1 cellular context compared by ENCODE assay signal in the genomic region with DNA sequence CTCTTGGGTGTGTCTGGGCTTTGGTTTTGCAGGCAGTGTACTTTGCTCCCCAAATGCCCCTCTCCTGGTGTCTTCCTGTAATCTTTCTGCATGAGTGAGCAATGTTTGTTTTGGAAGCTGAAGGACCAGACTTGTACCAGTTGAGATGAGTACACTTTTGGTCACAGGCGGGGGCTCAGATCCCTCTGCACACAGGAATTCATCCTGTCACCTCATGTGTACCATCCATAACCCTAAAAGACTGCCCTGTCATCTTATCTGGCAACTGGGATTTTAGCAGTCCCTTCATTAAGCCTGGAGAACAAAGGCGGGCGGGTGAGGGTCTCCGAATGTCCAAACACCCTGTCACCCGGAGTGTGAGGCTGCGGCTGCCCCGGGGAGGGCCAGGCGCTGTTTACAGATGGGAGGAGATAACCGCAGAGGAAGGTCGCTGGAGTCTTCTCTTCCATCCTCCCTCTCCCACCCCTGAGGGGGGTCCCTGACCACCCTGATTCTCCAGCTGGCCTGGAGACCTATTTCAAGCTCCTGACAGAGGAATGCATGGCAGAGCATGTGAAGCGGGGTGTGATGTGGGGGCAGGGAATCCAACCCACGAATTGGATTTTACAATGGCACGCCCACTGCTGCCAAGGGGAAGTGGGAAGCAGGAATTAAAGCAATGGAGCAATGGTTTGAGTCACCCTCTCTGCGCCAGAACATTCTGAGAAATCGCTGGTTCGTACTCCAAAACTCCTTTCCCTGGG.
TF ChIP-seq lines count a peak whose summit lies in the region.

No MANE protein-coding gene starts in this region.

TF ChIP-seq in HepG2, 621 proteins besides CTCF, POLR2A, EP300 and RAD21 (continued from another document and continues in another):
- TF ChIP-seq, protein P1, sequence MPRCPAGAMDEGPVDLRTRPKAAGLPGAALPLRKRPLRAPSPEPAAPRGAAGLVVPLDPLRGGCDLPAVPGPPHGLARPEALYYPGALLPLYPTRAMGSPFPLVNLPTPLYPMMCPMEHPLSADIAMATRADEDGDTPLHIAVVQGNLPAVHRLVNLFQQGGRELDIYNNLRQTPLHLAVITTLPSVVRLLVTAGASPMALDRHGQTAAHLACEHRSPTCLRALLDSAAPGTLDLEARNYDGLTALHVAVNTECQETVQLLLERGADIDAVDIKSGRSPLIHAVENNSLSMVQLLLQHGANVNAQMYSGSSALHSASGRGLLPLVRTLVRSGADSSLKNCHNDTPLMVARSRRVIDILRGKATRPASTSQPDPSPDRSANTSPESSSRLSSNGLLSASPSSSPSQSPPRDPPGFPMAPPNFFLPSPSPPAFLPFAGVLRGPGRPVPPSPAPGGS (CRISPR knock-in tag; IDR thresholded peaks at IDR 0.05), result no peak
- TF ChIP-seq SMC3 (IDR thresholded peaks at IDR 0.05; ENCODE audit: low read length), result no peak
- TF ChIP-seq REXO4 (CRISPR knock-in tag; IDR thresholded peaks at IDR 0.05; ENCODE audit: borderline replicate concordance), result no peak
- TF ChIP-seq HMG20B (CRISPR knock-in tag; conservative IDR thresholded peaks at IDR 0.05), result peak; percentile 63
- no peak for TF ChIP-seq NBN (conservative IDR thresholded peaks at IDR 0.05)
- no peak for TF ChIP-seq ZNF772 (CRISPR knock-in tag; IDR thresholded peaks at IDR 0.05)
- TF ChIP-seq DZIP1 (CRISPR knock-in tag; IDR thresholded peaks at IDR 0.05), result no peak
- TF ChIP-seq ZBTB20 (CRISPR knock-in tag; IDR thresholded peaks at IDR 0.05; ENCODE audit: borderline replicate concordance, low read depth), result no peak
- TF ChIP-seq STAT5B (CRISPR knock-in tag; IDR thresholded peaks at IDR 0.05), result no peak
- TF ChIP-seq MAFF (IDR thresholded peaks at IDR 0.05; ENCODE audit: low read depth, low read length), result no peak
- 0 out of 2 replicates have a peak, but pooled peaks have one; percentile 51 for TF ChIP-seq ZNF503 (CRISPR knock-in tag; IDR thresholded peaks at IDR 0.05)
- no peak for TF ChIP-seq ZNF670 (CRISPR knock-in tag; IDR thresholded peaks at IDR 0.05; ENCODE audit: borderline replicate concordance)
- TF ChIP-seq TSC22D2 (CRISPR knock-in tag; IDR thresholded peaks at IDR 0.05; ENCODE audit: borderline replicate concordance), result no peak
- no peak for TF ChIP-seq HDAC2 (CRISPR knock-in tag; IDR thresholded peaks at IDR 0.05)
- 0 out of 2 replicates have a peak, but pooled peaks have one; percentile 37 for TF ChIP-seq ZNF547 (CRISPR knock-in tag; IDR thresholded peaks at IDR 0.05)
- no peak for TF ChIP-seq ZNF883 (CRISPR knock-in tag; IDR thresholded peaks at IDR 0.05; ENCODE audit: not compliant biosample characterization)
- no peak for TF ChIP-seq JARID2 (CRISPR knock-in tag; IDR thresholded peaks at IDR 0.05; ENCODE audit: insufficient replicate concordance)
- TF ChIP-seq ZNF619 (CRISPR knock-in tag; IDR thresholded peaks at IDR 0.05), result no peak
- peak; percentile 58; the same call in 1 of the 2 replicates for TF ChIP-seq CREM (IDR thresholded peaks at IDR 0.05)
- TF ChIP-seq CREM (CRISPR knock-in tag; IDR thresholded peaks at IDR 0.05), result no peak
- TF ChIP-seq ZNF646 (CRISPR knock-in tag; IDR thresholded peaks at IDR 0.05), result no peak
- no peak for TF ChIP-seq HNRNPL (IDR thresholded peaks at IDR 0.05; ENCODE audit: low read depth, low read length)
- TF ChIP-seq, protein P2, sequence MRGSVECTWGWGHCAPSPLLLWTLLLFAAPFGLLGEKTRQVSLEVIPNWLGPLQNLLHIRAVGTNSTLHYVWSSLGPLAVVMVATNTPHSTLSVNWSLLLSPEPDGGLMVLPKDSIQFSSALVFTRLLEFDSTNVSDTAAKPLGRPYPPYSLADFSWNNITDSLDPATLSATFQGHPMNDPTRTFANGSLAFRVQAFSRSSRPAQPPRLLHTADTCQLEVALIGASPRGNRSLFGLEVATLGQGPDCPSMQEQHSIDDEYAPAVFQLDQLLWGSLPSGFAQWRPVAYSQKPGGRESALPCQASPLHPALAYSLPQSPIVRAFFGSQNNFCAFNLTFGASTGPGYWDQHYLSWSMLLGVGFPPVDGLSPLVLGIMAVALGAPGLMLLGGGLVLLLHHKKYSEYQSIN (CRISPR knock-in tag; IDR thresholded peaks at IDR 0.05; ENCODE audit: borderline replicate concordance), result no peak
- no peak for TF ChIP-seq ZNF296 (CRISPR knock-in tag; conservative IDR thresholded peaks at IDR 0.05)
- TF ChIP-seq NFE2 (CRISPR knock-in tag; IDR thresholded peaks at IDR 0.05), result peak; percentile 53; the same call in 1 of the 2 replicates
- TF ChIP-seq, protein P3, sequence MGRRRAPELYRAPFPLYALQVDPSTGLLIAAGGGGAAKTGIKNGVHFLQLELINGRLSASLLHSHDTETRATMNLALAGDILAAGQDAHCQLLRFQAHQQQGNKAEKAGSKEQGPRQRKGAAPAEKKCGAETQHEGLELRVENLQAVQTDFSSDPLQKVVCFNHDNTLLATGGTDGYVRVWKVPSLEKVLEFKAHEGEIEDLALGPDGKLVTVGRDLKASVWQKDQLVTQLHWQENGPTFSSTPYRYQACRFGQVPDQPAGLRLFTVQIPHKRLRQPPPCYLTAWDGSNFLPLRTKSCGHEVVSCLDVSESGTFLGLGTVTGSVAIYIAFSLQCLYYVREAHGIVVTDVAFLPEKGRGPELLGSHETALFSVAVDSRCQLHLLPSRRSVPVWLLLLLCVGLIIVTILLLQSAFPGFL (CRISPR knock-in tag; IDR thresholded peaks at IDR 0.05), result no peak
- TF ChIP-seq ZNF543 (CRISPR knock-in tag; IDR thresholded peaks at IDR 0.05), result no peak
- TF ChIP-seq JDP2 (CRISPR knock-in tag; IDR thresholded peaks at IDR 0.05; ENCODE audit: borderline replicate concordance), result no peak
- no peak for TF ChIP-seq ZNF709 (CRISPR knock-in tag; IDR thresholded peaks at IDR 0.05)
- no peak for TF ChIP-seq ZFP91 (CRISPR knock-in tag; IDR thresholded peaks at IDR 0.05; ENCODE audit: borderline replicate concordance)
- no peak for TF ChIP-seq ZNF790 (CRISPR knock-in tag; IDR thresholded peaks at IDR 0.05; ENCODE audit: borderline replicate concordance)
- no peak for TF ChIP-seq GTF2F1 (IDR thresholded peaks at IDR 0.05; ENCODE audit: low read length)
- TF ChIP-seq NR3C1 (CRISPR knock-in tag; IDR thresholded peaks at IDR 0.05), result no peak
- no peak for TF ChIP-seq ZNF816 (CRISPR knock-in tag; IDR thresholded peaks at IDR 0.05; ENCODE audit: borderline replicate concordance)
- no peak for TF ChIP-seq CCDC6 (CRISPR knock-in tag; IDR thresholded peaks at IDR 0.05)
- TF ChIP-seq GTF3A (CRISPR knock-in tag; conservative IDR thresholded peaks at IDR 0.05), result no peak
- TF ChIP-seq NCOA5 (CRISPR knock-in tag; IDR thresholded peaks at IDR 0.05), result no peak
- TF ChIP-seq ZNF672 (CRISPR knock-in tag; IDR thresholded peaks at IDR 0.05), result no peak
- TF ChIP-seq SSRP1 (CRISPR knock-in tag; IDR thresholded peaks at IDR 0.05), result no peak
- no peak for TF ChIP-seq ZMAT3 (CRISPR knock-in tag; conservative IDR thresholded peaks at IDR 0.05)
- no peak for TF ChIP-seq GABPA (IDR thresholded peaks at IDR 0.05; ENCODE audit: low read depth, low read length)
- TF ChIP-seq GABPA (CRISPR knock-in tag; IDR thresholded peaks at IDR 0.05; ENCODE audit: low read depth), result no peak
- TF ChIP-seq, protein P4, sequence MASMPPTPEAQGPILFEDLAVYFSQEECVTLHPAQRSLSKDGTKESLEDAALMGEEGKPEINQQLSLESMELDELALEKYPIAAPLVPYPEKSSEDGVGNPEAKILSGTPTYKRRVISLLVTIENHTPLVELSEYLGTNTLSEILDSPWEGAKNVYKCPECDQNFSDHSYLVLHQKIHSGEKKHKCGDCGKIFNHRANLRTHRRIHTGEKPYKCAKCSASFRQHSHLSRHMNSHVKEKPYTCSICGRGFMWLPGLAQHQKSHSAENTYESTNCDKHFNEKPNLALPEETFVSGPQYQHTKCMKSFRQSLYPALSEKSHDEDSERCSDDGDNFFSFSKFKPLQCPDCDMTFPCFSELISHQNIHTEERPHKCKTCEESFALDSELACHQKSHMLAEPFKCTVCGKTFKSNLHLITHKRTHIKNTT (CRISPR knock-in tag; IDR thresholded peaks at IDR 0.05), result no peak
